ENCODE assay signal across 21 cellular contexts in genomic region chr20:61982240-61982950, GRCh38.
DNase-seq lines count a peak whose midpoint lies in the region; ATAC-seq and TF ChIP-seq lines count a peak whose summit lies in the region.
"Had no signal": no experiment of that assay in that cellular context is flagged by ENCODE, and none has a peak within 500 bp of the region (broad histone marks: within the 10 kb centered on the region; RNA-seq: fewer than 3 reads in every experiment).

No MANE protein-coding gene starts in this region.

- no peaks in the 10 kb centered on the region for H3K27me3 Mint-ChIP-seq in stimulated activated naive CD8-positive, alpha-beta T cell treated with anti-CD3 and anti-CD28 coated beads, Interleukin-15, Interleukin-2, amounts not matched to agents 100 ng/mL and 50 ng/mL, for 24 hours
- H3K27me3 Mint-ChIP-seq in T-helper 1 cell treated with Interleukin-12 subunit alpha and Interleukin-12 subunit beta and Interleukin-4 antibody, amounts not matched to agents 30 μg/mL and 1 μg/mL, for 36 hours (ENCODE audit: low read depth) = no peaks in the 10 kb centered on the region
- no peaks in the 10 kb centered on the region for H3K27me3 Mint-ChIP-seq in chondrocyte (ENCODE audit: low read depth)

- no peak for DNase-seq in stimulated activated naive CD8-positive, alpha-beta T cell treated with anti-CD3 and anti-CD28 coated beads, Interleukin-15, Interleukin-2, amounts not matched to agents 100 U/mL and 50 U/mL, for 24 hours
- peak; percentile 81 for DNase-seq in chondrocyte (ENCODE audit: low spot score)
- DNase-seq in NCI-H2196 treated with DMSO at 0.1 percent for 48 hours (lab: John Stamatoyannopoulos, UW; ENCODE audit: unreplicated experiment) = no peak
- no peak for DNase-seq in SK-N-DZ (ENCODE audit: low spot score)
- DNase-seq: activated naive CD4-positive, alpha-beta T cell treated with anti-CD3 and anti-CD28 coated beads for 36 hours; DMS79 treated with DMSO at 0.1 percent for 48 hours; GM23248; Kasumi-1; kidney; lower lobe of right lung; NCI-H1930; retina; SHP77; stimulated activated CD4-positive, alpha-beta T cell treated with anti-CD3 and anti-CD28 coated beads, Interleukin-4, amount 100 ng/mL, for 1 hour; stomach; SW 1271; trophoblast cell had no signal

- 83% methylated on average over 17 of the region's 17 CpGs for WGBS in thymus

- peaks cover 49% of the 10 kb centered on the region for H3K36me3 Mint-ChIP-seq in stimulated activated naive CD8-positive, alpha-beta T cell treated with anti-CD3 and anti-CD28 coated beads, Interleukin-15, Interleukin-2, amounts not matched to agents 100 ng/mL and 50 ng/mL, for 24 hours (ENCODE audit: low read depth)
- peaks cover 38% of the 10 kb centered on the region for H3K36me3 Mint-ChIP-seq in T-helper 1 cell treated with Interleukin-12 subunit alpha and Interleukin-12 subunit beta and Interleukin-4 antibody, amounts not matched to agents 30 μg/mL and 1 μg/mL, for 36 hours (ENCODE audit: low read depth)
- H3K36me3 Mint-ChIP-seq in chondrocyte (ENCODE audit: low read depth) = peaks cover 10% of the 10 kb centered on the region

- H3K4me1 ChIP-seq in thymus (ENCODE audit: control insufficient read depth, insufficient read depth, low read length) = no peaks in the 10 kb centered on the region
- H3K4me1 ChIP-seq: lower lobe of right lung had no signal

- H3K4me3 Mint-ChIP-seq in stimulated activated naive CD8-positive, alpha-beta T cell treated with anti-CD3 and anti-CD28 coated beads, Interleukin-15, Interleukin-2, amounts not matched to agents 100 ng/mL and 50 ng/mL, for 24 hours = no peak overlapping the region
- H3K4me3 Mint-ChIP-seq in T-helper 1 cell treated with Interleukin-12 subunit alpha and Interleukin-12 subunit beta and Interleukin-4 antibody, amounts not matched to agents 30 μg/mL and 1 μg/mL, for 36 hours = no peak overlapping the region
- H3K4me3 Mint-ChIP-seq in chondrocyte (ENCODE audit: unreplicated experiment) = no peak overlapping the region
- H3K4me3 Mint-ChIP-seq: activated naive CD4-positive, alpha-beta T cell treated with anti-CD3 and anti-CD28 coated beads for 36 hours had no signal

- H3K27me3 ChIP-seq in thymus (ENCODE audit: control insufficient read depth, insufficient read depth) = no peaks in the 10 kb centered on the region
- H3K27me3 ChIP-seq: stomach had no signal

- no peak for TF ChIP-seq CTCF in chondrocyte (IDR thresholded peaks at IDR 0.05)

- H3K9me3 ChIP-seq in thymus (ENCODE audit: control insufficient read depth) = peaks cover 2% of the 10 kb centered on the region
- H3K9me3 ChIP-seq: lower lobe of right lung, stomach had no signal

- H3K4me3 ChIP-seq in thymus (ENCODE audit: low read length) = no peak overlapping the region
- H3K4me3 ChIP-seq: GM23248, lower lobe of right lung, stomach had no signal

- H3K27ac Mint-ChIP-seq in stimulated activated naive CD8-positive, alpha-beta T cell treated with anti-CD3 and anti-CD28 coated beads, Interleukin-15, Interleukin-2, amounts not matched to agents 100 ng/mL and 50 ng/mL, for 24 hours = peak overlapping the region; percentile 22
- H3K27ac Mint-ChIP-seq in T-helper 1 cell treated with Interleukin-12 subunit alpha and Interleukin-12 subunit beta and Interleukin-4 antibody, amounts not matched to agents 30 μg/mL and 1 μg/mL, for 36 hours = peak overlapping the region; percentile 66
- H3K27ac Mint-ChIP-seq in chondrocyte (ENCODE audit: unreplicated experiment) = no peak overlapping the region
- H3K27ac Mint-ChIP-seq: activated naive CD4-positive, alpha-beta T cell treated with anti-CD3 and anti-CD28 coated beads for 36 hours had no signal

- ATAC-seq in stimulated activated naive CD8-positive, alpha-beta T cell treated with anti-CD3 and anti-CD28 coated beads, Interleukin-15, Interleukin-2, amounts not matched to agents 100 U/mL and 50 U/mL, for 24 hours = no peak
- ATAC-seq in HG02678 (IDR thresholded peaks at IDR 0.05; ENCODE audit: unreplicated experiment) = no peak
- ATAC-seq: lower lobe of right lung had no signal

- peaks cover 9% of the 10 kb centered on the region for H3K4me1 Mint-ChIP-seq in stimulated activated naive CD8-positive, alpha-beta T cell treated with anti-CD3 and anti-CD28 coated beads, Interleukin-15, Interleukin-2, amounts not matched to agents 100 ng/mL and 50 ng/mL, for 24 hours (ENCODE audit: low read depth)
- peaks cover 8% of the 10 kb centered on the region for H3K4me1 Mint-ChIP-seq in T-helper 1 cell treated with Interleukin-12 subunit alpha and Interleukin-12 subunit beta and Interleukin-4 antibody, amounts not matched to agents 30 μg/mL and 1 μg/mL, for 36 hours (ENCODE audit: low read depth)
- H3K4me1 Mint-ChIP-seq in chondrocyte (ENCODE audit: low read depth) = no peaks in the 10 kb centered on the region

- no peaks in the 10 kb centered on the region for H3K9me3 Mint-ChIP-seq in stimulated activated naive CD8-positive, alpha-beta T cell treated with anti-CD3 and anti-CD28 coated beads, Interleukin-15, Interleukin-2, amounts not matched to agents 100 ng/mL and 50 ng/mL, for 24 hours
- peaks cover 26% of the 10 kb centered on the region for H3K9me3 Mint-ChIP-seq in T-helper 1 cell treated with Interleukin-12 subunit alpha and Interleukin-12 subunit beta and Interleukin-4 antibody, amounts not matched to agents 30 μg/mL and 1 μg/mL, for 36 hours
- no peaks in the 10 kb centered on the region for H3K9me3 Mint-ChIP-seq in chondrocyte (ENCODE audit: low read depth)

- peaks cover 54% of the 10 kb centered on the region for H3K36me3 ChIP-seq in thymus (ENCODE audit: control insufficient read depth, insufficient read depth)

- peak overlapping the region; percentile 25 for H3K27ac ChIP-seq in thymus (ENCODE audit: low read depth)
- H3K27ac ChIP-seq: GM23248, lower lobe of right lung, stomach had no signal
